17 cellular contexts compared by ENCODE assay signal in the genomic region with DNA sequence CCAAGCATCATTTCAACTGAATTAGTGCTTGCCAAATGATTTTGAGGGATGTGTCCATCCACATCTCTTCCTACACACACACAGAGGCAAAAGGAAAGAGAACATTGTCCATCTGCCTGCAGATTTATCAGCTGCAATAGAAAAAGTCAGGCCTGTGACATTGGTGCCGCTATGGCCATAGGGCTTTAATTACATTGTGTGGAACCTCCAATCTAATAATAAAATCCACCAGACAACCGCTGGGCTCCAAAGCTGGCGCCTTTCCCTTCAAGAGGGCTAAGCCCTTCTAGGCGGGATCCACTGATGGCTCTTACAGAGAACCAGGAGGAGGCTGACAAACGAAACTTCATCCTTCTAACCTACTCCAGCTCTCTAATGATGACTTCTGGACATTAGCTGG.
DNase-seq lines count a peak whose midpoint lies in the region; ATAC-seq and TF ChIP-seq lines count a peak whose summit lies in the region.
"Had no signal": no experiment of that assay in that cellular context is flagged by ENCODE, and none has a peak within 500 bp of the region (broad histone marks: within the 10 kb centered on the region; RNA-seq: fewer than 3 reads in every experiment).

No MANE protein-coding gene starts in this region.

- DNase-seq in NCI-H82 (lab: John Stamatoyannopoulos, UW) (peak; percentile 24), NCI-H82 treated with DMSO at 0.1 percent for 48 hours (lab: John Stamatoyannopoulos, UW; ENCODE audit: unreplicated experiment) (no peak), NCI-H2227 treated with DMSO at 0.1 percent for 48 hours (lab: John Stamatoyannopoulos, UW) (peak; percentile 48), dorsolateral prefrontal cortex (no peak), breast epithelium (ENCODE audit: low spot score in 2 of 2) (no peak), omental fat pad (ENCODE audit: low spot score) (no peak)
- no peak for DNase-seq in central memory CD4-positive, alpha-beta T cell
- DNase-seq: C1 segment of cervical spinal cord; CD4-positive, CD25-positive, alpha-beta regulatory T cell; CD8-positive, alpha-beta memory T cell; COR-L47; DMS 273 treated with DMSO at 0.1 percent for 48 hours; DMS79; GDM1; GM23248 had no signal

- H3K9me3 ChIP-seq in breast epithelium = no peaks in the 10 kb centered on the region
- H3K9me3 ChIP-seq: HAP-1 had no signal

- H3K36me3 ChIP-seq in breast epithelium = peaks cover 5% of the 10 kb centered on the region

- no peak for TF ChIP-seq POLR2A in breast epithelium (IDR thresholded peaks at IDR 0.05)

- H3K27me3 ChIP-seq in dorsolateral prefrontal cortex (no peaks in the 10 kb centered on the region), breast epithelium (no peaks in the 10 kb centered on the region)

- ATAC-seq in omental fat pad (ENCODE audit: low FRiP score) = no peak

- intact Hi-C loops in dorsolateral prefrontal cortex (cut with DNase I) = no loop called here
- intact Hi-C loops in breast epithelium (cut with DNase I; ENCODE audit: low total_unique reads) = no loop called here

- H3K27ac ChIP-seq in dorsolateral prefrontal cortex (peak overlapping the region in 43 of 59 donors; percentile 1 to 70 (median 32)), breast epithelium (no peak overlapping the region)
- H3K27ac ChIP-seq: GM23248, HL-60 had no signal

- H3K4me1 ChIP-seq in breast epithelium = no peaks in the 10 kb centered on the region

- no peak for TF ChIP-seq CTCF in dorsolateral prefrontal cortex (IDR thresholded peaks at IDR 0.05 in 54 of 56, conservative IDR thresholded peaks at IDR 0.05 in 2 of 56; ENCODE audit: low read depth in 1 of 56, partially characterized antibody in 56 of 56)
- TF ChIP-seq CTCF in breast epithelium (IDR thresholded peaks at IDR 0.05) = no peak
- TF ChIP-seq CTCF in omental fat pad (IDR thresholded peaks at IDR 0.05) = no peak

- no peak overlapping the region for H3K4me3 ChIP-seq in dorsolateral prefrontal cortex
- no peak overlapping the region for H3K4me3 ChIP-seq in breast epithelium
- H3K4me3 ChIP-seq: GM23248, HAP-1 had no signal

Comparison
In these comparisons a context has a peak if more than half of its experiments do, and no peak if none do; other contexts are left out.
1. DNase-seq: peak in NCI-H82 (single experiment) and NCI-H2227 treated with DMSO at 0.1 percent for 48 hours (single experiment); none in NCI-H82 treated with DMSO at 0.1 percent for 48 hours (single experiment), dorsolateral prefrontal cortex (0 of 10), central memory CD4-positive, alpha-beta T cell (single experiment), breast epithelium (0 of 2) and omental fat pad (single experiment).
2. H3K27ac ChIP-seq: peak in dorsolateral prefrontal cortex (43 of 59); none in breast epithelium (0 of 2).